Comparison of ENCODE assay signal across 25 cellular contexts in the genomic region with DNA sequence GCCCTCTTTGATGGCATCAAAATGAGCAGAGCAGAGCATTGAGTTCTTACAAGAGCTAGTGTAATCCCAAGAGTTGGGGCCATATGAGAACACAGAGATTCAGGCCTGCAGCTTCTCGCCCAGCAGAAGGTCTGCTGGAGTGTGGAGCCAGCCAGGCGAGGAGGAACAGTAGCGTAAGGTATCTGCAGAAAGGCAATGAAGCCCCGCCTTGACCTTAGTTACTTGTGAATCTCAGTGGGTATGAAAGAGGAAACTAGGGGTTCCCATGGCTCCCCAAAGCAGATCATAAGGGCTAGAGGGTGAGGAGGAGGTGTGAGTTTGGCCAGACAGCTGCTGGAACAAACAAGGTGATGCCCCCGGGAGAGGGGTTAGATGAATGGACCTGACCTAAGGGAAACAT. TPM values are rescaled to one million over a fixed set of nuclear protein-coding genes. Genes with fewer than 3 reads are reported as not detected.
DNase-seq lines count a peak whose midpoint lies in the region; ATAC-seq, FAIRE-seq and TF ChIP-seq lines count a peak whose summit lies in the region.
"Had no signal": no experiment of that assay in that cellular context is flagged by ENCODE, and none has a peak within 500 bp of the region (broad histone marks: within the 10 kb centered on the region; RNA-seq: fewer than 3 reads in every experiment).

No MANE protein-coding gene starts in this region.

- no peaks in the 10 kb centered on the region for H3K4me1 ChIP-seq in PC-9 (replicated peaks; ENCODE audit: insufficient read depth)
- H3K4me1 ChIP-seq: BLaER1, HAP-1, parathyroid adenoma, SJSA1, thyroid gland had no signal

- no peak for DNase-seq in bronchial epithelial cell (ENCODE audit: low read depth)
- DNase-seq in HuH-7.5 (ENCODE audit: low spot score): no peak
- DNase-seq in UCSD-AML1 (lab: John Stamatoyannopoulos, UW; ENCODE audit: unreplicated experiment): no peak
- no peak for DNase-seq in PC-9
- no peak for DNase-seq in stimulated activated CD4-positive, alpha-beta T cell treated with anti-CD3 and anti-CD28 coated beads, Interleukin-2, amount 100 ng/mL, for 48 hours
- DNase-seq: activated CD4-positive, alpha-beta T cell treated with anti-CD3 and anti-CD28 coated beads for 1 hour; activated CD8-positive, alpha-beta T cell treated with anti-CD3 and anti-CD28 coated beads, Interleukin-2, amount 10 ng/mL, durations not matched to agents 7 days and 5 days; activated effector memory CD4-positive, alpha-beta T cell treated with Interleukin-2 at 50 U/mL for 16 hours; activated T-cell treated with anti-CD3 and anti-CD28 coated beads for 4 hours; DND-41; Kasumi-1; MV-4-11; NCI-H2029; NCI-H2227 treated with DMSO at 0.1 percent for 48 hours; right cardiac atrium; stimulated activated CD4-positive, alpha-beta T cell treated with anti-CD3 and anti-CD28 coated beads, Interleukin-4, amount 100 ng/mL, for 4 hours; thyroid gland had no signal

- CTCF ChIA-PET in PC-9 (lab: Charles Lee): no interaction called here

- H3K79me2 ChIP-seq in PC-9 (ENCODE audit: low read depth): no peaks in the 10 kb centered on the region
- H3K79me2 ChIP-seq: parathyroid adenoma had no signal

- H2AFZ ChIP-seq in PC-9: no peak overlapping the region
- H2AFZ ChIP-seq: parathyroid adenoma had no signal

- no peaks in the 10 kb centered on the region for H3F3A ChIP-seq in PC-9 (ENCODE audit: insufficient read depth, low read depth)

- no peak overlapping the region for H3K27ac ChIP-seq in PC-9
- H3K27ac ChIP-seq: BLaER1, parathyroid adenoma, SJSA1, thyroid gland had no signal

- no peaks in the 10 kb centered on the region for H4K20me1 ChIP-seq in PC-9 (ENCODE audit: insufficient read depth)
- H4K20me1 ChIP-seq: BLaER1 had no signal

- no peaks in the 10 kb centered on the region for H3K9me2 ChIP-seq in PC-9 (ENCODE audit: insufficient read depth)

- H3K36me3 ChIP-seq in bronchial epithelial cell (ENCODE audit: control insufficient read depth, insufficient read depth, low read length): no peaks in the 10 kb centered on the region
- no peaks in the 10 kb centered on the region for H3K36me3 ChIP-seq in PC-9 (ENCODE audit: low read depth)
- H3K36me3 ChIP-seq: BLaER1, HAP-1, SJSA1, thyroid gland had no signal

- intact Hi-C loops in PC-9 (cut with micrococcal nuclease; ENCODE audit: unreplicated experiment): no loop called here

- POLR2A ChIA-PET in PC-9 (lab: Charles Lee; ENCODE audit: unreplicated experiment): no interaction called here

- peak; percentile 43 for FAIRE-seq in bronchial epithelial cell (lab: Jason Lieb, UNC)
- FAIRE-seq: keratinocyte had no signal

- H3K27me3 ChIP-seq in bronchial epithelial cell (ENCODE audit: control insufficient read depth, insufficient read depth, low read length): peaks cover 2% of the 10 kb centered on the region
- H3K27me3 ChIP-seq in PC-9 (ENCODE audit: insufficient read depth, low read depth): peaks cover 85% of the 10 kb centered on the region
- H3K27me3 ChIP-seq: BLaER1, SJSA1, thyroid gland had no signal

- TF ChIP-seq CTCF in bronchial epithelial cell (IDR thresholded peaks at IDR 0.05; ENCODE audit: insufficient read depth, low read length, severe bottlenecking): no peak
- TF ChIP-seq CTCF in PC-9 (conservative IDR thresholded peaks at IDR 0.05): no peak

- ATAC-seq in GM18499 (IDR thresholded peaks at IDR 0.05; ENCODE audit: insufficient read depth, unreplicated experiment) (peak; percentile 66), GM19395 (IDR thresholded peaks at IDR 0.05; ENCODE audit: unreplicated experiment) (peak; percentile 82), HG02870 (IDR thresholded peaks at IDR 0.05; ENCODE audit: unreplicated experiment) (peak; percentile 62)
- ATAC-seq: activated CD8-positive, alpha-beta T cell treated with anti-CD3 and anti-CD28 coated beads, Interleukin-2, amount 10 ng/mL, durations not matched to agents 7 days and 5 days; right cardiac atrium had no signal

- H3K4me2 ChIP-seq in PC-9: no peak overlapping the region
- H3K4me2 ChIP-seq: BLaER1 had no signal

- BruUV-seq in PC-9 (replicated peaks; lab: Mats Ljungman, UMichigan): no TSS peak

- H3K9me3 ChIP-seq in PC-9 (ENCODE audit: insufficient read depth, low read depth): no peaks in the 10 kb centered on the region
- H3K9me3 ChIP-seq: BLaER1, HAP-1, SJSA1, thyroid gland had no signal

- H3K4me3 ChIP-seq in bronchial epithelial cell (ENCODE audit: low read depth, low read length) (no peak overlapping the region), PC-9 (no peak overlapping the region)
- H3K4me3 ChIP-seq: BLaER1, HAP-1, SJSA1, thyroid gland had no signal

RNA-seq across cellular contexts. Expression of a gene that starts 49.4 kb away (rescaled TPM):
- total RNA-seq in bronchial epithelial cell: under 0.01 TPM in 1 of 2 replicates, not detected in the other
- total RNA-seq in PC-9 (2021): not detected in 2 replicates
- total RNA-seq: activated CD8-positive, alpha-beta T cell treated with anti-CD3 and anti-CD28 coated beads, Interleukin-2, amount 10 ng/mL, durations not matched to agents 7 days and 5 days had no signal
